ENCODE assay signal across 28 cellular contexts in genomic region chr12:104895405-104895804, GRCh38.
"Had no signal": no experiment of that assay in that cellular context is flagged by ENCODE, and none has a peak within 500 bp of the region (broad histone marks: within the 10 kb centered on the region; RNA-seq: fewer than 3 reads in every experiment).

No MANE protein-coding gene starts in this region.

- H3K9me3 ChIP-seq: lower lobe of right lung, neutrophil, ovary, prostate gland, uterus had no signal

- H3K4me1 ChIP-seq: lower lobe of right lung, neural progenitor cell, prostate gland, sigmoid colon, spleen, tibial nerve, uterus had no signal

- H3K27me3 ChIP-seq: heart right ventricle, hepatocyte, neural progenitor cell, neutrophil, ovary, sigmoid colon, spleen, tibial nerve, uterus had no signal

- H3K4me3 ChIP-seq: heart right ventricle, hepatocyte, lower lobe of right lung, neural progenitor cell, ovary, prostate gland, sigmoid colon, spleen, tibial nerve, uterus had no signal

- DNase-seq: heart right ventricle; islet precursor cell; left ventricle myocardium superior; lower lobe of right lung; mammary epithelial cell; mesenchymal stem cell; natural killer cell; nephron progenitor cell; occipital lobe; ovary; posterior cingulate gyrus; retina; right cardiac atrium; sigmoid colon; spleen; stimulated activated CD4-positive, alpha-beta T cell treated with anti-CD3 and anti-CD28 coated beads, Interleukin-4, amount 100 ng/mL, for 24 hours; stimulated activated naive CD4-positive, alpha-beta T cell; substantia nigra; uterus had no signal

- H3K36me3 ChIP-seq: heart right ventricle, lower lobe of right lung, neural progenitor cell, neutrophil, ovary, prostate gland, sigmoid colon, spleen, tibial nerve, uterus had no signal

- H3K27ac ChIP-seq: heart right ventricle, hepatocyte, lower lobe of right lung, neural progenitor cell, neutrophil, ovary, prostate gland, sigmoid colon, spleen, tibial nerve, uterus had no signal

- H3K4me1 Mint-ChIP-seq: natural killer cell, nephron progenitor cell, neural progenitor cell had no signal

- H3K9me3 Mint-ChIP-seq: stimulated activated effector memory CD8-positive, alpha-beta T cell treated with anti-CD3 and anti-CD28 coated beads, Interleukin-12 subunit alpha, Interleukin-12 subunit beta, amount 100 ng/mL, for 72 hours had no signal

- H3K4me3 Mint-ChIP-seq: natural killer cell; nephron progenitor cell; neural progenitor cell; stimulated activated effector memory CD8-positive, alpha-beta T cell treated with anti-CD3 and anti-CD28 coated beads, Interleukin-12 subunit alpha, Interleukin-12 subunit beta, amount 100 ng/mL, for 72 hours; stimulated activated naive CD8-positive, alpha-beta T cell treated with anti-CD3 and anti-CD28 coated beads, Interleukin-15, Interleukin-2, amounts not matched to agents 100 ng/mL and 50 ng/mL, for 24 hours; type B pancreatic cell had no signal

- H3K27ac Mint-ChIP-seq: natural killer cell; nephron progenitor cell; neural progenitor cell; stimulated activated effector memory CD8-positive, alpha-beta T cell treated with anti-CD3 and anti-CD28 coated beads, Interleukin-12 subunit alpha, Interleukin-12 subunit beta, amount 100 ng/mL, for 72 hours; stimulated activated naive CD8-positive, alpha-beta T cell treated with anti-CD3 and anti-CD28 coated beads, Interleukin-15, Interleukin-2, amounts not matched to agents 100 ng/mL and 50 ng/mL, for 24 hours; type B pancreatic cell had no signal

- ATAC-seq: heart right ventricle; left ventricle myocardium superior; lower lobe of right lung; natural killer cell; right cardiac atrium; stimulated activated effector memory CD8-positive, alpha-beta T cell treated with anti-CD3 and anti-CD28 coated beads, Interleukin-12 subunit alpha, Interleukin-12 subunit beta, amount 100 ng/mL, for 72 hours had no signal

- H3K36me3 Mint-ChIP-seq: neural progenitor cell; stimulated activated effector memory CD8-positive, alpha-beta T cell treated with anti-CD3 and anti-CD28 coated beads, Interleukin-12 subunit alpha, Interleukin-12 subunit beta, amount 100 ng/mL, for 72 hours; type B pancreatic cell had no signal

- FAIRE-seq: small intestine had no signal

- H3K27me3 Mint-ChIP-seq: type B pancreatic cell had no signal
